Comparison of ENCODE assay signal across 23 cellular contexts in genomic region chr17:36910513-36910912, GRCh38. TPM values are rescaled to one million over a fixed set of nuclear protein-coding genes. Genes with fewer than 3 reads are reported as not detected.
"Had no signal": no experiment of that assay in that cellular context is flagged by ENCODE, and none has a peak within 500 bp of the region (broad histone marks: within the 10 kb centered on the region; RNA-seq: fewer than 3 reads in every experiment).

No MANE protein-coding gene starts in this region.

- H3K36me3 ChIP-seq: SJSA1 had no signal

- DNase-seq: IMR-90, Kasumi-1, MM.1S, NCI-H1048, NCI-H1105 treated with DMSO at 0.1 percent for 48 hours, NCI-H1436, NCI-H187, NCI-H2029, NCI-H2081 treated with DMSO at 0.1 percent for 48 hours, NCI-H2171, NCI-H226, NCI-H446, NCI-H510A, NCI-H524 treated with DMSO at 0.1 percent for 48 hours, NCI-H69, NCI-H774, Right ventricle myocardium superior, RPMI8226, SIG-M5 had no signal

- H3K4me3 ChIP-seq: SJSA1, SK-N-MC had no signal

- H3K4me2 ChIP-seq: KMS-11 had no signal

- H3K9me3 ChIP-seq: SJSA1 had no signal

- H3K9ac ChIP-seq: KMS-11 had no signal

- H3K4me1 ChIP-seq: SJSA1 had no signal

- H3K27ac ChIP-seq: KMS-11, SJSA1, SK-N-MC had no signal

RNA-seq across cellular contexts. Expression of gene LHX1, which starts 26.8 kb away (rescaled TPM):
- total RNA-seq: HT-29, IMR-90, Right ventricle myocardium superior, SJSA1 had no signal
- polyA plus RNA-seq: IMR-90 had no signal
